ENCODE assay signal across 14 cellular contexts in genomic region chr20:62583424-62583920, GRCh38. TPM values are rescaled to one million over a fixed set of nuclear protein-coding genes. Genes with fewer than 3 reads are reported as not detected.
DNase-seq lines count a peak whose midpoint lies in the region; ATAC-seq, FAIRE-seq and TF ChIP-seq lines count a peak whose summit lies in the region.
"Had no signal": no experiment of that assay in that cellular context is flagged by ENCODE, and none has a peak within 500 bp of the region (broad histone marks: within the 10 kb centered on the region; RNA-seq: fewer than 3 reads in every experiment).

No MANE protein-coding gene starts in this region.

- no peak for TF ChIP-seq EP300 in HepG2 (IDR thresholded peaks at IDR 0.05; ENCODE audit: low read depth in 2 of 2, low read length in 2 of 2)
- TF ChIP-seq EP300 in HepG2 (CRISPR knock-in tag; IDR thresholded peaks at IDR 0.05; ENCODE audit: borderline replicate concordance), result no peak

- CTCF ChIA-PET in HepG2 (lab: Yijun Ruan, JAX; ENCODE audit: low intra/inter-chr PET ratio, low total read pairs), result no interaction called here

- no TSS peak for BruUV-seq in HepG2 (replicated peaks; lab: Mats Ljungman, UMichigan)

- TF ChIP-seq POLR2A in HepG2 (IDR thresholded peaks at IDR 0.05; ENCODE audit: insufficient read depth in 1 of 2, low read depth in 2 of 2, low read length in 2 of 2), result no peak

- H2AFZ ChIP-seq in HepG2 (ENCODE audit: low read length), result no peak overlapping the region

- H3K9me3 ChIP-seq in HepG2 (ENCODE audit: low read length), result no peaks in the 10 kb centered on the region

- no peaks in the 10 kb centered on the region for H3K79me2 ChIP-seq in HepG2 (ENCODE audit: insufficient read depth, low read length)

- TF ChIP-seq RAD21 in HepG2 (CRISPR knock-in tag; IDR thresholded peaks at IDR 0.05), result no peak

- intact Hi-C loops in dorsolateral prefrontal cortex (cut with DNase I) (no loop called here), HepG2 (cut with micrococcal nuclease; ENCODE audit: unreplicated experiment) (loop anchor here (5.0 kb wide), 1 partner anchor 61 kb away; no protein-coding TSS in a partner anchor)

- TF ChIP-seq CTCF in dorsolateral prefrontal cortex (IDR thresholded peaks at IDR 0.05 in 54 of 56, conservative IDR thresholded peaks at IDR 0.05 in 2 of 56; ENCODE audit: low read depth in 1 of 56, partially characterized antibody in 56 of 56) (peak in 27 of 56 donors; percentile 9 to 40 (median 23)), HepG2 (CRISPR knock-in tag; IDR thresholded peaks at IDR 0.05) (peak; percentile 44)

- ATAC-seq in HepG2 (no peak), HG03175 (IDR thresholded peaks at IDR 0.05; ENCODE audit: unreplicated experiment) (no peak), GM21447 (IDR thresholded peaks at IDR 0.05; ENCODE audit: unreplicated experiment) (no peak)
- no peak for ATAC-seq in activated CD4-positive, CD25-positive, alpha-beta regulatory T cell treated with anti-CD3 and anti-CD28 coated beads, Interleukin-2, amount 50 U/mL, for 24 hours

- no peak overlapping the region for H3K27ac ChIP-seq in dorsolateral prefrontal cortex
- no peak overlapping the region for H3K27ac ChIP-seq in HepG2 (ENCODE audit: extremely low read length, insufficient read depth, low read length)

- no peaks in the 10 kb centered on the region for H3K36me3 ChIP-seq in HepG2 (replicated peaks in 1 of 2; ENCODE audit: control insufficient read depth in 1 of 2, insufficient read depth in 2 of 2, low read length in 2 of 2)

- H3K4me1 ChIP-seq in HepG2 (ENCODE audit: insufficient read depth, low read length), result no peaks in the 10 kb centered on the region

- H3K9ac ChIP-seq in HepG2 (ENCODE audit: insufficient read depth, low read depth, low read length), result no peak overlapping the region

- FAIRE-seq in HTR-8/SVneo (lab: Jason Lieb, UNC), result peak; percentile 13
- peak; percentile 77 for FAIRE-seq in HepG2 (lab: Jason Lieb, UNC)
- FAIRE-seq: GM18507 had no signal

- H3K4me3 ChIP-seq in dorsolateral prefrontal cortex (no peak overlapping the region), HepG2 (replicated peaks in 1 of 3; ENCODE audit: insufficient read depth in 1 of 3, low read depth in 2 of 3, low read length in 3 of 3) (no peak overlapping the region)

- H3K27me3 ChIP-seq in dorsolateral prefrontal cortex (peaks cover 0 to 57% (median 22%) of the 10 kb centered on the region in 45 donors), HepG2 (ENCODE audit: control insufficient read depth in 1 of 2, insufficient read depth in 2 of 2, low read length in 2 of 2) (peaks cover 15 to 93% of the 10 kb centered on the region in 2 experiments)

- POLR2A ChIA-PET in HepG2 (lab: Yijun Ruan, JAX), result no interaction called here

- no peak overlapping the region for H3K4me2 ChIP-seq in HepG2 (ENCODE audit: low read depth, low read length)

- peak; percentile 55 for DNase-seq in AG08395 (ENCODE audit: low spot score)
- DNase-seq in HTR-8/SVneo (ENCODE audit: insufficient read length, low spot score), result no peak
- peak in 8 of 10 donors; percentile 34 to 84 (median 66) for DNase-seq in dorsolateral prefrontal cortex
- no peak for DNase-seq in HepG2 (ENCODE audit: low spot score)
- DNase-seq in activated effector memory CD4-positive, alpha-beta T cell treated with anti-CD3 and anti-CD28 coated beads, Interleukin-2, amount 50 U/mL, for 16 hours, result no peak
- DNase-seq: activated CD4-positive, alpha-beta T cell treated with anti-CD3 and anti-CD28 coated beads, Interleukin-2, amount 50 U/mL, for 48 hours; activated naive CD4-positive, alpha-beta T cell treated with Interleukin-2 at 50 U/mL for 16 hours; KG1; T-helper 2 cell had no signal

- 8% methylated on average over 12 of the region's 12 CpGs for WGBS in HepG2 (ENCODE audit: low lambda C conversion rate)

- in situ Hi-C loops in HepG2 (cut with HindIII; ENCODE audit: extremely low pct_ligation_motif_present, low pct_unique_long_range_greater_than_20kb), result no loop called here

- peaks cover 16% of the 10 kb centered on the region; the same call in 1 of the 2 replicates for H4K20me1 ChIP-seq in HepG2 (ENCODE audit: insufficient read depth, low read length)

TF ChIP-seq in HepG2, 621 proteins besides CTCF, POLR2A, EP300 and RAD21:
- TF ChIP-seq, protein P1, sequence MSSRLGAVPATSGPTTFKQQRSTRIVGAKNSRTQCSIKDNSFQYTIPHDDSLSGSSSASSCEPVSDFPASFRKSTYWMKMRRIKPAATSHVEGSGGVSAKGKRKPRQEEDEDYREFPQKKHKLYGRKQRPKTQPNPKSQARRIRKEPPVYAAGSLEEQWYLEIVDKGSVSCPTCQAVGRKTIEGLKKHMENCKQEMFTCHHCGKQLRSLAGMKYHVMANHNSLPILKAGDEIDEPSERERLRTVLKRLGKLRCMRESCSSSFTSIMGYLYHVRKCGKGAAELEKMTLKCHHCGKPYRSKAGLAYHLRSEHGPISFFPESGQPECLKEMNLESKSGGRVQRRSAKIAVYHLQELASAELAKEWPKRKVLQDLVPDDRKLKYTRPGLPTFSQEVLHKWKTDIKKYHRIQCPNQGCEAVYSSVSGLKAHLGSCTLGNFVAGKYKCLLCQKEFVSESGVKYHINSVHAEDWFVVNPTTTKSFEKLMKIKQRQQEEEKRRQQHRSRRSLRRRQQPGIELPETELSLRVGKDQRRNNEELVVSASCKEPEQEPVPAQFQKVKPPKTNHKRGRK (CRISPR knock-in tag; IDR thresholded peaks at IDR 0.05), result peak; percentile 71; the same call in 1 of the 2 replicates
- no peak for TF ChIP-seq ZNF143 (CRISPR knock-in tag; IDR thresholded peaks at IDR 0.05)
- peak; percentile 51 for TF ChIP-seq STAG1 (CRISPR knock-in tag; IDR thresholded peaks at IDR 0.05)
- no peak for TF ChIP-seq ATF3 (CRISPR knock-in tag; IDR thresholded peaks at IDR 0.05)
- peak; percentile 48; the same call in 1 of the 2 replicates for TF ChIP-seq HNF4A (CRISPR knock-in tag; IDR thresholded peaks at IDR 0.05)
- TF ChIP-seq MTF1 (CRISPR knock-in tag; IDR thresholded peaks at IDR 0.05), result no peak
TF ChIP-seq in HepG2: peak in this region for 3.

RNA-seq across cellular contexts. Expression of gene SLCO4A1, which starts 58.8 kb away (rescaled TPM):
- 100 to 1,000 TPM in 3 of 120 experiments, 10 to 100 TPM in 117; 10.4 to 115 (median 38.3) TPM for total RNA-seq in dorsolateral prefrontal cortex
- total RNA-seq in HepG2 (2016; rRNA removed; fragmentation: Illumina TruSeq; extraction: Trizol), result 23.8 and 55.5 TPM in 2 replicates
- 21.3 and 22.4 TPM in 2 replicates for total RNA-seq in HepG2 (2016; cell fraction: cytosol; rRNA removed; fragmentation: Illumina TruSeq; extraction: Trizol; ENCODE audit: low read depth)
- 20.7 and 58.6 TPM in 2 replicates for total RNA-seq in HepG2 (2016; cell fraction: insoluble cytoplasmic fraction; rRNA removed; fragmentation: Illumina TruSeq; extraction: Trizol)
- total RNA-seq in HepG2 (2016; cell fraction: membrane; rRNA removed; fragmentation: Illumina TruSeq; extraction: Trizol), result 31.3 and 32.0 TPM in 2 replicates
- 55.7 and 65.4 TPM in 2 replicates for total RNA-seq in HepG2 (2016; cell fraction: nucleus; rRNA removed; fragmentation: Illumina TruSeq; extraction: Trizol)
- polyA plus RNA-seq in HepG2 (2011; rRNA removed), result 91.3 and 112 TPM in 2 replicates
- polyA plus RNA-seq in HepG2 (2011; cell fraction: cytosol; rRNA removed), result 53.2 and 96.9 TPM in 2 replicates
- polyA plus RNA-seq in HepG2 (2011; cell fraction: nucleus; rRNA removed), result 133 and 239 TPM in 2 replicates
- polyA plus RNA-seq in HepG2 (2012), result 48.1 and 97.6 TPM in 2 replicates
- polyA plus RNA-seq in HepG2 (2016; cell fraction: cytosol; fragmentation: Illumina TruSeq; extraction: Trizol; ENCODE audit: low read depth), result 14.3 and 17.6 TPM in 2 replicates
- 25.9 and 26.2 TPM in 2 replicates for polyA plus RNA-seq in HepG2 (2016; cell fraction: insoluble cytoplasmic fraction; fragmentation: Illumina TruSeq; extraction: Trizol; ENCODE audit: low read depth)
- polyA plus RNA-seq in HepG2 (2016; cell fraction: membrane; fragmentation: Illumina TruSeq; extraction: Trizol; ENCODE audit: low read depth), result 21.9 and 22.4 TPM in 2 replicates
- polyA plus RNA-seq in HepG2 (2016; cell fraction: nucleus; fragmentation: Illumina TruSeq; extraction: Trizol; ENCODE audit: insufficient read depth, low read depth), result 114 and 125 TPM in 2 replicates
- polyA minus RNA-seq in HepG2 (2011; rRNA and poly(A)+ RNA removed; ENCODE audit: low replicate concordance), result 44.0 and 104 TPM in 2 replicates
- polyA minus RNA-seq in HepG2 (2011; cell fraction: cytosol; rRNA and poly(A)+ RNA removed), result 27.7 and 39.2 TPM in 2 replicates
- 31.2 and 42.4 TPM in 2 replicates for polyA minus RNA-seq in HepG2 (2011; cell fraction: nucleus; rRNA and poly(A)+ RNA removed)
- polyA plus RNA-seq: fibroblast of lung had no signal

Comparison
In these comparisons a context has a peak if more than half of its experiments do, and no peak if none do; other contexts are left out.
1. DNase-seq: peak in AG08395 (single experiment) and dorsolateral prefrontal cortex (8 of 10); none in HTR-8/SVneo (single experiment), HepG2 (single experiment) and activated effector memory CD4-positive, alpha-beta T cell treated with anti-CD3 and anti-CD28 coated beads, Interleukin-2, amount 50 U/mL, for 16 hours (single experiment).